In the genomic region with DNA sequence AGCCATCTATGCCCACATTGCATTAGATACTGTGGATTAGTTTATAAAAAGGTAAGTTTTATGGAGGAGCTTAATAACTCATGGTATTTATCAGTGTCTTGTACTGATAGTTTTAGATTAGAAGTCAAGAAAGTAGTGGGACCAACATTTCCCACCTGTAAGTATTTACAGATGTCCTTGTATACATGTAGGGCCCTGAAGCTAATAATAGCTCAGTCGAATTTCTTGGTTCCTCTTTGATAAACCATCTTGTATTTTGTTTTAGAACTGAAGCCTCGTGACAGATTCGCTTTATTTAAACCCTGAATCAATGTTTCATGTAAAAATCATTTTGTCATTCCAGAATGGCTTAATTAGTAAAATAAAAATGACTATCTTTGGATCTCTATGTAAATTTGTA, we compare ENCODE assay signal across 16 cellular contexts.
DNase-seq lines count a peak whose midpoint lies in the region; ATAC-seq and TF ChIP-seq lines count a peak whose summit lies in the region.
"Had no signal": no experiment of that assay in that cellular context is flagged by ENCODE, and none has a peak within 500 bp of the region (broad histone marks: within the 10 kb centered on the region; RNA-seq: fewer than 3 reads in every experiment).

No MANE protein-coding gene starts in this region.

- no peaks in the 10 kb centered on the region for H3K27me3 ChIP-seq in HAP-1 (ENCODE audit: low read depth)
- H3K27me3 ChIP-seq: left lung had no signal

- H3K36me3 ChIP-seq in HAP-1 (replicated peaks): no peaks in the 10 kb centered on the region

- no peaks in the 10 kb centered on the region for H3K9me3 ChIP-seq in HAP-1
- H3K9me3 ChIP-seq: left lung had no signal

- H3K4me3 ChIP-seq in HAP-1: no peak overlapping the region
- H3K4me3 ChIP-seq: left lung had no signal

- peaks cover 23% of the 10 kb centered on the region for H3K4me1 ChIP-seq in HAP-1
- H3K4me1 ChIP-seq: left lung had no signal

- no peak for DNase-seq in SHP77 treated with DMSO at 0.1 percent for 48 hours (lab: John Stamatoyannopoulos, UW)
- no peak for DNase-seq in cardiac septum (ENCODE audit: low spot score)
- no peak for DNase-seq in CD1c-positive myeloid dendritic cell (ENCODE audit: extremely low spot score)
- no peak for DNase-seq in HAP-1 (ENCODE audit: low spot score in 2 of 2)
- DNase-seq: caudate nucleus; HCEC 1CT; left lung; naive B cell; NCI-H1105; NCI-H526 treated with DMSO at 0.1 percent for 48 hours; stimulated activated CD4-positive, alpha-beta T cell treated with anti-CD3 and anti-CD28 coated beads, Interleukin-2, amount 100 ng/mL, for 48 hours; stimulated activated naive B cell treated with anti-CD40 and anti-IgM and Interleukin-4, amounts not matched to agents 10 μg/mL and 1 μg/mL and 100 μg/mL, for 72 hours had no signal

- in situ Hi-C loops in HAP-1 (cut with MboI; ENCODE audit: low sequenced_read_pairs): no loop called here

- no peak for TF ChIP-seq POLR2A in GM18505 (IDR thresholded peaks at IDR 0.05; ENCODE audit: borderline replicate concordance, extremely low read depth, insufficient read depth, insufficient read length)

- ATAC-seq in GM18505 (IDR thresholded peaks at IDR 0.05; ENCODE audit: unreplicated experiment) (peak; percentile 91), GM19463 (IDR thresholded peaks at IDR 0.05; ENCODE audit: unreplicated experiment) (peak; percentile 76), HG02759 (IDR thresholded peaks at IDR 0.05; ENCODE audit: unreplicated experiment) (peak; percentile 72), HG03457 (IDR thresholded peaks at IDR 0.05; ENCODE audit: unreplicated experiment) (peak; percentile 76)
- ATAC-seq: left lung; stimulated activated naive B cell treated with anti-CD40 and anti-IgM and Interleukin-4, amounts not matched to agents 10 μg/mL and 1 μg/mL and 100 μg/mL, for 72 hours had no signal

- intact Hi-C loops in cardiac septum (cut with DNase I): no loop called here
